ENCODE assay signal across 24 cellular contexts in the genomic region with DNA sequence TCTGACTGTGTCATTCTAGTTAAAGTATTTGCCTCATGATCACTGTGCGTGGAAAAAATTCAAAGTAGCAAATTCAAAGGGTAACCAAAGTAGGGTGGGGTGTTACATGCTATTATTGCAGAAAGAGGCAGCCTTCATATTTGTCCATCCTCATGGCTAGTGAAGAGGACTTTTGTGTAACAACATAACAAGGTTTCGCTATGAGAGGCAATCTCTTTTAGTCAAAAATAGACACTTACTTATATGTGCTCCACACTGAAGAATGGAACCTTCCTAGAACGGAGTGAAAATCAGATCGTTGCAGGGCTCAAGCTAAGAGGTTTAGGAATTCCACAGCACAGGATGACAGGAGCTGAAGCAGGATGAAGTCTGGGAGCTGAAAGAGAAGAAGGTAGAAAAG.
DNase-seq lines count a peak whose midpoint lies in the region; ATAC-seq lines count a peak whose summit lies in the region.
"Had no signal": no experiment of that assay in that cellular context is flagged by ENCODE, and none has a peak within 500 bp of the region (broad histone marks: within the 10 kb centered on the region; RNA-seq: fewer than 3 reads in every experiment).

No MANE protein-coding gene starts in this region.

- peaks cover 22% of the 10 kb centered on the region for H3K36me3 Mint-ChIP-seq in stimulated activated naive CD8-positive, alpha-beta T cell treated with anti-CD3 and anti-CD28 coated beads, Interleukin-15, Interleukin-2, amounts not matched to agents 100 ng/mL and 50 ng/mL, for 24 hours (ENCODE audit: low read depth)
- H3K36me3 Mint-ChIP-seq in IgD-negative memory B cell, result no peaks in the 10 kb centered on the region
- H3K36me3 Mint-ChIP-seq in activated T-helper 17 cell treated with anti-CD3 and anti-CD28 coated beads, Interleukin-2, amount 50 U/mL, for 72 hours (ENCODE audit: low read depth), result no peaks in the 10 kb centered on the region

- no peak for DNase-seq in stimulated activated naive CD8-positive, alpha-beta T cell treated with anti-CD3 and anti-CD28 coated beads, Interleukin-15, amount 100 ng/mL, for 72 hours
- no peak for DNase-seq in Right ventricle myocardium superior
- DNase-seq in NCI-H1092 treated with DMSO at 0.1 percent for 48 hours (lab: John Stamatoyannopoulos, UW), result no peak
- DNase-seq: activated CD4-positive, CD25-positive, alpha-beta regulatory T cell treated with anti-CD3 and anti-CD28 coated beads, Interleukin-2, amount 50 U/mL, for 72 hours; activated effector memory CD4-positive, alpha-beta T cell treated with Interleukin-2 at 50 U/mL for 16 hours; DND-41; effector CD8-positive, alpha-beta T cell; hypothalamus; immature natural killer cell; KBM-7; mammary epithelial cell; NCI-H1930; NCI-H2171 treated with DMSO at 0.1 percent for 48 hours; NCI-H510A; OCI-M1; pancreas; SK-N-SH; stimulated activated naive CD4-positive, alpha-beta T cell; upper lobe of right lung had no signal

- no peaks in the 10 kb centered on the region for H3K27me3 Mint-ChIP-seq in stimulated activated naive CD8-positive, alpha-beta T cell treated with anti-CD3 and anti-CD28 coated beads, Interleukin-15, Interleukin-2, amounts not matched to agents 100 ng/mL and 50 ng/mL, for 24 hours
- H3K27me3 Mint-ChIP-seq in stimulated activated naive CD8-positive, alpha-beta T cell treated with anti-CD3 and anti-CD28 coated beads, Interleukin-15, amount 100 ng/mL, for 72 hours, result no peaks in the 10 kb centered on the region
- no peaks in the 10 kb centered on the region for H3K27me3 Mint-ChIP-seq in IgD-negative memory B cell
- no peaks in the 10 kb centered on the region for H3K27me3 Mint-ChIP-seq in activated T-helper 17 cell treated with anti-CD3 and anti-CD28 coated beads, Interleukin-2, amount 50 U/mL, for 72 hours

- peaks cover 17% of the 10 kb centered on the region for H3K9me3 Mint-ChIP-seq in stimulated activated naive CD8-positive, alpha-beta T cell treated with anti-CD3 and anti-CD28 coated beads, Interleukin-15, Interleukin-2, amounts not matched to agents 100 ng/mL and 50 ng/mL, for 24 hours
- peaks cover 7 to 16% of the 10 kb centered on the region in 2 donors for H3K9me3 Mint-ChIP-seq in stimulated activated naive CD8-positive, alpha-beta T cell treated with anti-CD3 and anti-CD28 coated beads, Interleukin-15, amount 100 ng/mL, for 72 hours
- H3K9me3 Mint-ChIP-seq in IgD-negative memory B cell, result peaks cover 2 to 7% (median 3%) of the 10 kb centered on the region in 3 donors
- H3K9me3 Mint-ChIP-seq in activated T-helper 17 cell treated with anti-CD3 and anti-CD28 coated beads, Interleukin-2, amount 50 U/mL, for 72 hours, result peaks cover 5% of the 10 kb centered on the region

- intact Hi-C loops in Right ventricle myocardium superior (cut with DNase I), result no loop called here

- no peak for ATAC-seq in stimulated activated naive CD8-positive, alpha-beta T cell treated with anti-CD3 and anti-CD28 coated beads, Interleukin-15, amount 100 ng/mL, for 72 hours
- no peak for ATAC-seq in activated T-helper 17 cell treated with anti-CD3 and anti-CD28 coated beads, Interleukin-2, amount 50 U/mL, for 72 hours (replicated peaks)
- ATAC-seq in GM19397 (IDR thresholded peaks at IDR 0.05; ENCODE audit: unreplicated experiment), result no peak
- no peak for ATAC-seq in Right ventricle myocardium superior (ENCODE audit: poor library complexity)
- ATAC-seq: pancreas, upper lobe of right lung had no signal

- H3K4me3 Mint-ChIP-seq in stimulated activated naive CD8-positive, alpha-beta T cell treated with anti-CD3 and anti-CD28 coated beads, Interleukin-15, Interleukin-2, amounts not matched to agents 100 ng/mL and 50 ng/mL, for 24 hours, result peak overlapping the region; percentile 59
- peak overlapping the region in 1 of 2 donors; percentile 66 for H3K4me3 Mint-ChIP-seq in stimulated activated naive CD8-positive, alpha-beta T cell treated with anti-CD3 and anti-CD28 coated beads, Interleukin-15, amount 100 ng/mL, for 72 hours
- peak overlapping the region; percentile 9 to 78 (median 70) for H3K4me3 Mint-ChIP-seq in IgD-negative memory B cell
- H3K4me3 Mint-ChIP-seq in activated T-helper 17 cell treated with anti-CD3 and anti-CD28 coated beads, Interleukin-2, amount 50 U/mL, for 72 hours, result peak overlapping the region; percentile 45
- H3K4me3 Mint-ChIP-seq: T-helper 1 cell treated with Interleukin-12 subunit alpha and Interleukin-12 subunit beta and Interleukin-4 antibody, amounts not matched to agents 30 μg/mL and 1 μg/mL, for 36 hours had no signal

- peak overlapping the region; percentile 97 for H3K27ac Mint-ChIP-seq in stimulated activated naive CD8-positive, alpha-beta T cell treated with anti-CD3 and anti-CD28 coated beads, Interleukin-15, Interleukin-2, amounts not matched to agents 100 ng/mL and 50 ng/mL, for 24 hours
- H3K27ac Mint-ChIP-seq in stimulated activated naive CD8-positive, alpha-beta T cell treated with anti-CD3 and anti-CD28 coated beads, Interleukin-15, amount 100 ng/mL, for 72 hours, result peak overlapping the region in 1 of 2 donors; percentile 59
- peak overlapping the region in 1 of 3 donors; percentile 50 for H3K27ac Mint-ChIP-seq in IgD-negative memory B cell
- H3K27ac Mint-ChIP-seq in activated T-helper 17 cell treated with anti-CD3 and anti-CD28 coated beads, Interleukin-2, amount 50 U/mL, for 72 hours, result peak overlapping the region; percentile 36

- peaks cover 87% of the 10 kb centered on the region for H3K4me1 Mint-ChIP-seq in stimulated activated naive CD8-positive, alpha-beta T cell treated with anti-CD3 and anti-CD28 coated beads, Interleukin-15, Interleukin-2, amounts not matched to agents 100 ng/mL and 50 ng/mL, for 24 hours (ENCODE audit: low read depth)
- peaks cover 56% of the 10 kb centered on the region for H3K4me1 Mint-ChIP-seq in stimulated activated naive CD8-positive, alpha-beta T cell treated with anti-CD3 and anti-CD28 coated beads, Interleukin-15, amount 100 ng/mL, for 72 hours
- H3K4me1 Mint-ChIP-seq in IgD-negative memory B cell, result peaks cover 5 to 17% (median 6%) of the 10 kb centered on the region in 3 donors
- H3K4me1 Mint-ChIP-seq in activated T-helper 17 cell treated with anti-CD3 and anti-CD28 coated beads, Interleukin-2, amount 50 U/mL, for 72 hours, result peaks cover 35% of the 10 kb centered on the region
